1 cellular context compared by ENCODE assay signal in the genomic region with DNA sequence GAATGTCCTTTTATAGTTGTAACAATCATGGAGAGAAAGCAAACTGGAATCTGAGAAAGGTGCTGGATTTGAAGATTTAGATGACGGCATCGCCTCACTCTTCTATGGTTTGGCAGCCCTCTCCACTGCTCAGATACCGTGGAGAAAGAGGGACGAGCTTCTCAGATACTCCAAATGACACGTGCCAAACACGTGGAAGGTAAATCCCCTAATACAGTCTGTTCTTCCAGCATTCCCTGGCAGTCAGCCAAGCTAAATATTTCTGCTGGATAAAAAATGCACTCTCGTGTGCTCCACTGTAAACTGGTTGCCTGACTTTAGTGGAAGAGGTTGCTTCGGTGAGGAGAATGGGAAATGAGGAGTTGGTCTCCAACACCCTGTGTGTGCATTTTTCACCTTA.
TF ChIP-seq lines count a peak whose summit lies in the region.

No MANE protein-coding gene starts in this region.

TF ChIP-seq in HEK293, 187 proteins besides CTCF, POLR2A, EP300 and RAD21 (continued from another document and continues in another):
- TF ChIP-seq, protein P1, sequence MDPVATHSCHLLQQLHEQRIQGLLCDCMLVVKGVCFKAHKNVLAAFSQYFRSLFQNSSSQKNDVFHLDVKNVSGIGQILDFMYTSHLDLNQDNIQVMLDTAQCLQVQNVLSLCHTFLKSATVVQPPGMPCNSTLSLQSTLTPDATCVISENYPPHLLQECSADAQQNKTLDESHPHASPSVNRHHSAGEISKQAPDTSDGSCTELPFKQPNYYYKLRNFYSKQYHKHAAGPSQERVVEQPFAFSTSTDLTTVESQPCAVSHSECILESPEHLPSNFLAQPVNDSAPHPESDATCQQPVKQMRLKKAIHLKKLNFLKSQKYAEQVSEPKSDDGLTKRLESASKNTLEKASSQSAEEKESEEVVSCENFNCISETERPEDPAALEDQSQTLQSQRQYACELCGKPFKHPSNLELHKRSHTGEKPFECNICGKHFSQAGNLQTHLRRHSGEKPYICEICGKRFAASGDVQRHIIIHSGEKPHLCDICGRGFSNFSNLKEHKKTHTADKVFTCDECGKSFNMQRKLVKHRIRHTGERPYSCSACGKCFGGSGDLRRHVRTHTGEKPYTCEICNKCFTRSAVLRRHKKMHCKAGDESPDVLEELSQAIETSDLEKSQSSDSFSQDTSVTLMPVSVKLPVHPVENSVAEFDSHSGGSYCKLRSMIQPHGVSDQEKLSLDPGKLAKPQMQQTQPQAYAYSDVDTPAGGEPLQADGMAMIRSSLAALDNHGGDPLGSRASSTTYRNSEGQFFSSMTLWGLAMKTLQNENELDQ (tag by site-specific recombination; IDR thresholded peaks at IDR 0.05; ENCODE audit: low read depth) = no peak
- TF ChIP-seq ZNF629 (tag by site-specific recombination; IDR thresholded peaks at IDR 0.05) = peak; percentile 87
- TF ChIP-seq ZNF596 (tag by site-specific recombination; IDR thresholded peaks at IDR 0.05) = no peak
- TF ChIP-seq, protein P2, sequence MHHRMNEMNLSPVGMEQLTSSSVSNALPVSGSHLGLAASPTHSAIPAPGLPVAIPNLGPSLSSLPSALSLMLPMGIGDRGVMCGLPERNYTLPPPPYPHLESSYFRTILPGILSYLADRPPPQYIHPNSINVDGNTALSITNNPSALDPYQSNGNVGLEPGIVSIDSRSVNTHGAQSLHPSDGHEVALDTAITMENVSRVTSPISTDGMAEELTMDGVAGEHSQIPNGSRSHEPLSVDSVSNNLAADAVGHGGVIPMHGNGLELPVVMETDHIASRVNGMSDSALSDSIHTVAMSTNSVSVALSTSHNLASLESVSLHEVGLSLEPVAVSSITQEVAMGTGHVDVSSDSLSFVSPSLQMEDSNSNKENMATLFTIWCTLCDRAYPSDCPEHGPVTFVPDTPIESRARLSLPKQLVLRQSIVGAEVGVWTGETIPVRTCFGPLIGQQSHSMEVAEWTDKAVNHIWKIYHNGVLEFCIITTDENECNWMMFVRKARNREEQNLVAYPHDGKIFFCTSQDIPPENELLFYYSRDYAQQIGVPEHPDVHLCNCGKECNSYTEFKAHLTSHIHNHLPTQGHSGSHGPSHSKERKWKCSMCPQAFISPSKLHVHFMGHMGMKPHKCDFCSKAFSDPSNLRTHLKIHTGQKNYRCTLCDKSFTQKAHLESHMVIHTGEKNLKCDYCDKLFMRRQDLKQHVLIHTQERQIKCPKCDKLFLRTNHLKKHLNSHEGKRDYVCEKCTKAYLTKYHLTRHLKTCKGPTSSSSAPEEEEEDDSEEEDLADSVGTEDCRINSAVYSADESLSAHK (tag by site-specific recombination; IDR thresholded peaks at IDR 0.05) = peak; percentile 82
- TF ChIP-seq, protein P3, sequence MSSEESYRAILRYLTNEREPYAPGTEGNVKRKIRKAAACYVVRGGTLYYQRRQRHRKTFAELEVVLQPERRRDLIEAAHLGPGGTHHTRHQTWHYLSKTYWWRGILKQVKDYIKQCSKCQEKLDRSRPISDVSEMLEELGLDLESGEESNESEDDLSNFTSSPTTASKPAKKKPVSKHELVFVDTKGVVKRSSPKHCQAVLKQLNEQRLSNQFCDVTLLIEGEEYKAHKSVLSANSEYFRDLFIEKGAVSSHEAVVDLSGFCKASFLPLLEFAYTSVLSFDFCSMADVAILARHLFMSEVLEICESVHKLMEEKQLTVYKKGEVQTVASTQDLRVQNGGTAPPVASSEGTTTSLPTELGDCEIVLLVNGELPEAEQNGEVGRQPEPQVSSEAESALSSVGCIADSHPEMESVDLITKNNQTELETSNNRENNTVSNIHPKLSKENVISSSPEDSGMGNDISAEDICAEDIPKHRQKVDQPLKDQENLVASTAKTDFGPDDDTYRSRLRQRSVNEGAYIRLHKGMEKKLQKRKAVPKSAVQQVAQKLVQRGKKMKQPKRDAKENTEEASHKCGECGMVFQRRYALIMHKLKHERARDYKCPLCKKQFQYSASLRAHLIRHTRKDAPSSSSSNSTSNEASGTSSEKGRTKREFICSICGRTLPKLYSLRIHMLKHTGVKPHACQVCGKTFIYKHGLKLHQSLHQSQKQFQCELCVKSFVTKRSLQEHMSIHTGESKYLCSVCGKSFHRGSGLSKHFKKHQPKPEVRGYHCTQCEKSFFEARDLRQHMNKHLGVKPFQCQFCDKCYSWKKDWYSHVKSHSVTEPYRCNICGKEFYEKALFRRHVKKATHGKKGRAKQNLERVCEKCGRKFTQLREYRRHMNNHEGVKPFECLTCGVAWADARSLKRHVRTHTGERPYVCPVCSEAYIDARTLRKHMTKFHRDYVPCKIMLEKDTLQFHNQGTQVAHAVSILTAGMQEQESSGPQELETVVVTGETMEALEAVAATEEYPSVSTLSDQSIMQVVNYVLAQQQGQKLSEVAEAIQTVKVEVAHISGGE (tag by site-specific recombination; conservative IDR thresholded peaks at IDR 0.05; ENCODE audit: low read depth) = peak; percentile 40
- peak; percentile 70 for TF ChIP-seq SETDB1 (IDR thresholded peaks at IDR 0.05; ENCODE audit: insufficient read length, low read length)
- TF ChIP-seq, protein P4, sequence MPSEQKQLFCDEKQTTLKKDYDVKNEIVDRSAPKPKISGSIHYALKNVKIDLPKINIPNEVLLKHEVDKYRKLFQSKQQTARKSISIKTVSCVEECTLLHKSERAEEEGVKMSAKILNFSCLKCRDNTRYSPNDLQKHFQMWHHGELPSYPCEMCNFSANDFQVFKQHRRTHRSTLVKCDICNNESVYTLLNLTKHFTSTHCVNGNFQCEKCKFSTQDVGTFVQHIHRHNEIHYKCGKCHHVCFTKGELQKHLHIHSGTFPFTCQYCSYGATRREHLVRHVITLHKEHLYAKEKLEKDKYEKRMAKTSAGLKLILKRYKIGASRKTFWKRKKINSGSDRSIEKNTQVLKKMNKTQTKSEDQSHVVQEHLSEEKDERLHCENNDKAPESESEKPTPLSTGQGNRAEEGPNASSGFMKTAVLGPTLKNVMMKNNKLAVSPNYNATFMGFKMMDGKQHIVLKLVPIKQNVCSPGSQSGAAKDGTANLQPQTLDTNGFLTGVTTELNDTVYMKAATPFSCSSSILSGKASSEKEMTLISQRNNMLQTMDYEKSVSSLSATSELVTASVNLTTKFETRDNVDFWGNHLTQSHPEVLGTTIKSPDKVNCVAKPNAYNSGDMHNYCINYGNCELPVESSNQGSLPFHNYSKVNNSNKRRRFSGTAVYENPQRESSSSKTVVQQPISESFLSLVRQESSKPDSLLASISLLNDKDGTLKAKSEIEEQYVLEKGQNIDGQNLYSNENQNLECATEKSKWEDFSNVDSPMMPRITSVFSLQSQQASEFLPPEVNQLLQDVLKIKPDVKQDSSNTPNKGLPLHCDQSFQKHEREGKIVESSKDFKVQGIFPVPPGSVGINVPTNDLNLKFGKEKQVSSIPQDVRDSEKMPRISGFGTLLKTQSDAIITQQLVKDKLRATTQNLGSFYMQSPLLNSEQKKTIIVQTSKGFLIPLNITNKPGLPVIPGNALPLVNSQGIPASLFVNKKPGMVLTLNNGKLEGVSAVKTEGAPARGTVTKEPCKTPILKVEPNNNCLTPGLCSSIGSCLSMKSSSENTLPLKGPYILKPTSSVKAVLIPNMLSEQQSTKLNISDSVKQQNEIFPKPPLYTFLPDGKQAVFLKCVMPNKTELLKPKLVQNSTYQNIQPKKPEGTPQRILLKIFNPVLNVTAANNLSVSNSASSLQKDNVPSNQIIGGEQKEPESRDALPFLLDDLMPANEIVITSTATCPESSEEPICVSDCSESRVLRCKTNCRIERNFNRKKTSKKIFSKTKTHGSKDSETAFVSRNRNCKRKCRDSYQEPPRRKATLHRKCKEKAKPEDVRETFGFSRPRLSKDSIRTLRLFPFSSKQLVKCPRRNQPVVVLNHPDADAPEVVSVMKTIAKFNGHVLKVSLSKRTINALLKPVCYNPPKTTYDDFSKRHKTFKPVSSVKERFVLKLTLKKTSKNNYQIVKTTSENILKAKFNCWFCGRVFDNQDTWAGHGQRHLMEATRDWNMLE (tag by site-specific recombination; conservative IDR thresholded peaks at IDR 0.05; ENCODE audit: low read depth) = peak; percentile 55
- no peak for TF ChIP-seq SCRT2 (tag by site-specific recombination; IDR thresholded peaks at IDR 0.05)
- peak; percentile 60; the same call in 1 of the 2 replicates for TF ChIP-seq PRDM1 (tag by site-specific recombination; IDR thresholded peaks at IDR 0.05)
- TF ChIP-seq, protein P5, sequence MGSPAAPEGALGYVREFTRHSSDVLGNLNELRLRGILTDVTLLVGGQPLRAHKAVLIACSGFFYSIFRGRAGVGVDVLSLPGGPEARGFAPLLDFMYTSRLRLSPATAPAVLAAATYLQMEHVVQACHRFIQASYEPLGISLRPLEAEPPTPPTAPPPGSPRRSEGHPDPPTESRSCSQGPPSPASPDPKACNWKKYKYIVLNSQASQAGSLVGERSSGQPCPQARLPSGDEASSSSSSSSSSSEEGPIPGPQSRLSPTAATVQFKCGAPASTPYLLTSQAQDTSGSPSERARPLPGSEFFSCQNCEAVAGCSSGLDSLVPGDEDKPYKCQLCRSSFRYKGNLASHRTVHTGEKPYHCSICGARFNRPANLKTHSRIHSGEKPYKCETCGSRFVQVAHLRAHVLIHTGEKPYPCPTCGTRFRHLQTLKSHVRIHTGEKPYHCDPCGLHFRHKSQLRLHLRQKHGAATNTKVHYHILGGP (tag by site-specific recombination; IDR thresholded peaks at IDR 0.05) = peak; percentile 64
- TF ChIP-seq, protein P6, sequence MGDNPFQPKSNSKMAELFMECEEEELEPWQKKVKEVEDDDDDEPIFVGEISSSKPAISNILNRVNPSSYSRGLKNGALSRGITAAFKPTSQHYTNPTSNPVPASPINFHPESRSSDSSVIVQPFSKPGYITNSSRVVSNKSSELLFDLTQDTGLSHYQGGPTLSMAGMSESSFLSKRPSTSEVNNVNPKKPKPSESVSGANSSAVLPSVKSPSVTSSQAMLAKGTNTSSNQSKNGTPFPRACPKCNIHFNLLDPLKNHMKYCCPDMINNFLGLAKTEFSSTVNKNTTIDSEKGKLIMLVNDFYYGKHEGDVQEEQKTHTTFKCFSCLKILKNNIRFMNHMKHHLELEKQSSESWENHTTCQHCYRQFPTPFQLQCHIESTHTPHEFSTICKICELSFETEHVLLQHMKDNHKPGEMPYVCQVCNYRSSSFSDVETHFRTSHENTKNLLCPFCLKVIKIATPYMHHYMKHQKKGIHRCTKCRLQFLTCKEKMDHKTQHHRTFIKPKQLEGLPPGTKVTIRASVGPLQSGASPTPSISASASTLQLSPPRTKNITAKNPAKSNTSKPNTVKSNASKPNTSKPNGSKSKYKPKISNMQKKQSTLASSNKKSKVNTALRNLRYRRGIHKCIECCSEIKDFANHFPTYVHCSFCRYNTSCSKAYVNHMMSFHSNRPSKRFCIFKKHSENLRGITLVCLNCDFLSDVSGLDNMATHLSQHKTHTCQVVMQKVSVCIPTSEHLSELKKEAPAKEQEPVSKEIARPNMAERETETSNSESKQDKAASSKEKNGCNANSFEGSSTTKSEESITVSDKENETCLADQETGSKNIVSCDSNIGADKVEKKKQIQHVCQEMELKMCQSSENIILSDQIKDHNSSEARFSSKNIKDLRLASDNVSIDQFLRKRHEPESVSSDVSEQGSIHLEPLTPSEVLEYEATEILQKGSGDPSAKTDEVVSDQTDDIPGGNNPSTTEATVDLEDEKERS (tag by site-specific recombination; IDR thresholded peaks at IDR 0.05) = peak; percentile 61; the same call in 1 of the 2 replicates
- no peak for TF ChIP-seq ZNF776 (tag by site-specific recombination; IDR thresholded peaks at IDR 0.05; ENCODE audit: borderline replicate concordance)
- TF ChIP-seq, protein P7, sequence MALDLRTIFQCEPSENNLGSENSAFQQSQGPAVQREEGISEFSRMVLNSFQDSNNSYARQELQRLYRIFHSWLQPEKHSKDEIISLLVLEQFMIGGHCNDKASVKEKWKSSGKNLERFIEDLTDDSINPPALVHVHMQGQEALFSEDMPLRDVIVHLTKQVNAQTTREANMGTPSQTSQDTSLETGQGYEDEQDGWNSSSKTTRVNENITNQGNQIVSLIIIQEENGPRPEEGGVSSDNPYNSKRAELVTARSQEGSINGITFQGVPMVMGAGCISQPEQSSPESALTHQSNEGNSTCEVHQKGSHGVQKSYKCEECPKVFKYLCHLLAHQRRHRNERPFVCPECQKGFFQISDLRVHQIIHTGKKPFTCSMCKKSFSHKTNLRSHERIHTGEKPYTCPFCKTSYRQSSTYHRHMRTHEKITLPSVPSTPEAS (tag by site-specific recombination; IDR thresholded peaks at IDR 0.05) = 0 out of 2 replicates have a peak, but pooled peaks have one; percentile 18
- 0 out of 2 replicates have a peak, but pooled peaks have one; percentile 46 for TF ChIP-seq IKZF3 (tag by site-specific recombination; IDR thresholded peaks at IDR 0.05)
- TF ChIP-seq, protein P8, sequence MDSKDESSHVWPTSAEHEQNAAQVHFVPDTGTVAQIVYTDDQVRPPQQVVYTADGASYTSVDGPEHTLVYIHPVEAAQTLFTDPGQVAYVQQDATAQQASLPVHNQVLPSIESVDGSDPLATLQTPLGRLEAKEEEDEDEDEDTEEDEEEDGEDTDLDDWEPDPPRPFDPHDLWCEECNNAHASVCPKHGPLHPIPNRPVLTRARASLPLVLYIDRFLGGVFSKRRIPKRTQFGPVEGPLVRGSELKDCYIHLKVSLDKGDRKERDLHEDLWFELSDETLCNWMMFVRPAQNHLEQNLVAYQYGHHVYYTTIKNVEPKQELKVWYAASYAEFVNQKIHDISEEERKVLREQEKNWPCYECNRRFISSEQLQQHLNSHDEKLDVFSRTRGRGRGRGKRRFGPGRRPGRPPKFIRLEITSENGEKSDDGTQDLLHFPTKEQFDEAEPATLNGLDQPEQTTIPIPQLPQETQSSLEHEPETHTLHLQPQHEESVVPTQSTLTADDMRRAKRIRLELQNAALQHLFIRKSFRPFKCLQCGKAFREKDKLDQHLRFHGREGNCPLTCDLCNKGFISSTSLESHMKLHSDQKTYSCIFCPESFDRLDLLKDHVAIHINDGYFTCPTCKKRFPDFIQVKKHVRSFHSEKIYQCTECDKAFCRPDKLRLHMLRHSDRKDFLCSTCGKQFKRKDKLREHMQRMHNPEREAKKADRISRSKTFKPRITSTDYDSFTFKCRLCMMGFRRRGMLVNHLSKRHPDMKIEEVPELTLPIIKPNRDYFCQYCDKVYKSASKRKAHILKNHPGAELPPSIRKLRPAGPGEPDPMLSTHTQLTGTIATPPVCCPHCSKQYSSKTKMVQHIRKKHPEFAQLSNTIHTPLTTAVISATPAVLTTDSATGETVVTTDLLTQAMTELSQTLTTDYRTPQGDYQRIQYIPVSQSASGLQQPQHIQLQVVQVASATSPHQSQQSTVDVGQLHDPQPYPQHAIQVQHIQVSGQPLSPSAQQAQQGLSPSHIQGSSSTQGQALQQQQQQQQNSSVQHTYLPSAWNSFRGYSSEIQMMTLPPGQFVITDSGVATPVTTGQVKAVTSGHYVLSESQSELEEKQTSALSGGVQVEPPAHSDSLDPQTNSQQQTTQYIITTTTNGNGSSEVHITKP (tag by site-specific recombination; IDR thresholded peaks at IDR 0.05) = peak; percentile 87
- TF ChIP-seq ZNF10 (tag by site-specific recombination; IDR thresholded peaks at IDR 0.05) = peak; percentile 79
- TF ChIP-seq ZNF175 (tag by site-specific recombination; IDR thresholded peaks at IDR 0.05) = no peak
- no peak for TF ChIP-seq ZNF23 (tag by site-specific recombination; IDR thresholded peaks at IDR 0.05; ENCODE audit: borderline replicate concordance)
- TF ChIP-seq KLF10 (tag by site-specific recombination; IDR thresholded peaks at IDR 0.05) = peak; percentile 68; the same call in 1 of the 2 replicates
- TF ChIP-seq, protein P9, sequence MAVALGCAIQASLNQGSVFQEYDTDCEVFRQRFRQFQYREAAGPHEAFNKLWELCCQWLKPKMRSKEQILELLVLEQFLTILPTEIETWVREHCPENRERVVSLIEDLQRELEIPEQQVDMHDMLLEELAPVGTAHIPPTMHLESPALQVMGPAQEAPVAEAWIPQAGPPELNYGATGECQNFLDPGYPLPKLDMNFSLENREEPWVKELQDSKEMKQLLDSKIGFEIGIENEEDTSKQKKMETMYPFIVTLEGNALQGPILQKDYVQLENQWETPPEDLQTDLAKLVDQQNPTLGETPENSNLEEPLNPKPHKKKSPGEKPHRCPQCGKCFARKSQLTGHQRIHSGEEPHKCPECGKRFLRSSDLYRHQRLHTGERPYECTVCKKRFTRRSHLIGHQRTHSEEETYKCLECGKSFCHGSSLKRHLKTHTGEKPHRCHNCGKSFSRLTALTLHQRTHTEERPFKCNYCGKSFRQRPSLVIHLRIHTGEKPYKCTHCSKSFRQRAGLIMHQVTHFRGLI (tag by site-specific recombination; IDR thresholded peaks at IDR 0.05) = peak; percentile 28; the same call in 1 of the 2 replicates
- TF ChIP-seq GFI1B (tag by site-specific recombination; IDR thresholded peaks at IDR 0.05) = peak; percentile 91
- peak; percentile 90 for TF ChIP-seq ZNF843 (tag by site-specific recombination; IDR thresholded peaks at IDR 0.05)
